8 cellular contexts compared by ENCODE assay signal in the genomic region with DNA sequence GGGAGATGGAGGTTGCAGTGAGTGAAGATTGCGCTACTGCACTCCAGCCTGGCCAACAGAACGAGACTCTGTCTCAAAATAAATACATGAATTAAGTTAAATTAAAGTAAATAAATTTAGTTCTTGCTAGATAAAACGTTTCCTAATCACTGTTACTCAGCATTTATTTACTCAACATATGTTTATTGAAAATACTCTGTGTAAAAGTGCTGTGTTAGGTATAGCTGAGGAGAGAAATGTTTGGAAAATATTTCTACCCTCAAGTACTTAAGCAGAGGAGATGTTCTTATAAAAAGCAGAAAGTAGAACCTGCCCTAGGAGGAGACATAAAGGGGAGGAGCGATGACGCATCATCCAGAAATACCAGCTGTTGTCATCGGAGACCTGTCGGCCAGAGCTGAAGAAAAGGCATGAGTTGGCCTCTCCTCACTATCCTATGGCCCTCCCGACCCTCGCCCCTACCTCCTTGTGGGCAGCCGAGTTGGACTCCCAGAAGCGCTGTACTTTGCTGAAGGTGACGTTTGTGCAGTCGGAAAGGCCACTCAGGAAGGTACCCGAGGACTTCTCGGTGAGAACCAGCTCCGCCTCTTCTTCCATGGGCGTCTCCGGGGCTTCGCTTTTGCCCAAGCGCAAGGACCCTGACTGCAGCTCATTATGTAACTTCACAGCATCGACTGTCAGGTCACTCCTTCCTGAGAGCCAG. TPM values are rescaled to one million over a fixed set of nuclear protein-coding genes. Genes with fewer than 3 reads are reported as not detected.
DNase-seq lines count a peak whose midpoint lies in the region; ATAC-seq, FAIRE-seq and TF ChIP-seq lines count a peak whose summit lies in the region.

No MANE protein-coding gene starts in this region.

- FAIRE-seq in kidney (lab: Jason Lieb, UNC) (no peak), D721Med (lab: Jason Lieb, UNC) (no peak)

- peaks cover 4 to 8% of the 10 kb centered on the region in 2 donors for H3K36me3 ChIP-seq in kidney (ENCODE audit: control insufficient read depth in 1 of 2, insufficient read depth in 2 of 2, low read length in 2 of 2)

- peak overlapping the region in 1 of 2 donors; percentile 80 for H3K9ac ChIP-seq in kidney (ENCODE audit: low read length in 2 of 2)

- intact Hi-C loops in kidney (cut with DNase I) = no loop called here

- no peaks in the 10 kb centered on the region for H3K9me3 Mint-ChIP-seq in brain

- peak overlapping the region in 4 of 5 experiments; percentile 24 to 96 (median 93) for H3K27ac Mint-ChIP-seq in brain

- peak overlapping the region in 1 of 2 donors; percentile 39 for H3K27ac ChIP-seq in kidney (ENCODE audit: low read depth in 2 of 2, low read length in 2 of 2)

- no peaks in the 10 kb centered on the region for H3K9me3 ChIP-seq in kidney (ENCODE audit: control insufficient read depth in 1 of 2, low read length in 2 of 2)

- peaks cover 6% of the 10 kb centered on the region for H3K27me3 Mint-ChIP-seq in brain

- H3K4me3 ChIP-seq in kidney (ENCODE audit: low read length in 2 of 2) = peak overlapping the region; percentile 71 to 81

- H3K36me3 Mint-ChIP-seq in brain = peaks cover 23% of the 10 kb centered on the region

- H3K4me1 Mint-ChIP-seq in brain = peaks cover 18% of the 10 kb centered on the region

- ATAC-seq in GM18868 (IDR thresholded peaks at IDR 0.05; ENCODE audit: unreplicated experiment) = no peak

- DNase-seq in DMS114 treated with DMSO at 0.1 percent for 48 hours (lab: John Stamatoyannopoulos, UW; ENCODE audit: unreplicated experiment) (peak; percentile 62), HK-2 (ENCODE audit: unreplicated experiment) (peak; percentile 58), SHP77 treated with DMSO at 0.1 percent for 48 hours (lab: John Stamatoyannopoulos, UW) (peak; percentile 46), kidney (no peak), D721Med (ENCODE audit: insufficient read length, low spot score) (no peak)
- DNase-seq in stimulated activated CD4-positive, alpha-beta T cell treated with anti-CD3 and anti-CD28 coated beads, Interleukin-4, amount 100 ng/mL, for 24 hours = peak; percentile 51

- peaks cover 6 to 7% of the 10 kb centered on the region in 2 donors for H3K4me1 ChIP-seq in kidney (ENCODE audit: control insufficient read depth in 1 of 2, insufficient read depth in 1 of 2, low read depth in 1 of 2, low read length in 2 of 2)

- H3K4me3 Mint-ChIP-seq in brain = peak overlapping the region; percentile 88 to 97 (median 93)

- TF ChIP-seq CTCF in brain (conservative IDR thresholded peaks at IDR 0.05) = no peak
- no peak for TF ChIP-seq CTCF in kidney (IDR thresholded peaks at IDR 0.05; ENCODE audit: borderline replicate concordance, extremely low read depth, insufficient read depth)
- TF ChIP-seq CTCF in D721Med (IDR thresholded peaks at IDR 0.05; ENCODE audit: insufficient read depth, missing control alignments) = no peak

RNA-seq across cellular contexts. Expression of a gene that starts 1.1 kb away (rescaled TPM):
- polyA plus RNA-seq in brain (ENCODE audit: insufficient read depth, low read depth, low replicate concordance) = 21.0 TPM
- 30.0 TPM for total RNA-seq in kidney
- 9.7 TPM for polyA plus RNA-seq in kidney (ENCODE audit: insufficient read depth, low read depth, low replicate concordance)

RNA-seq across cellular contexts. Expression of a gene that starts 26.0 kb away (rescaled TPM):
- polyA plus RNA-seq in brain (ENCODE audit: insufficient read depth, low read depth, low replicate concordance) = 278 TPM
- 161 TPM for total RNA-seq in kidney
- polyA plus RNA-seq in kidney (ENCODE audit: insufficient read depth, low read depth, low replicate concordance) = 328 TPM

RNA-seq across cellular contexts. Expression of a gene that starts 45.8 kb away (rescaled TPM):
- polyA plus RNA-seq in brain (ENCODE audit: insufficient read depth, low read depth, low replicate concordance) (27.5 TPM), kidney (ENCODE audit: insufficient read depth, low read depth, low replicate concordance) (40.9 TPM)
- 28.8 TPM for total RNA-seq in kidney

RNA-seq across cellular contexts. Expression of a gene that starts 46.0 kb away (rescaled TPM):
- polyA plus RNA-seq in brain (ENCODE audit: insufficient read depth, low read depth, low replicate concordance) (27.2 TPM), kidney (ENCODE audit: insufficient read depth, low read depth, low replicate concordance) (48.9 TPM)
- total RNA-seq in kidney = 35.9 TPM

Comparison
In these comparisons a context has a peak if more than half of its experiments do, and no peak if none do; other contexts are left out.
1. DNase-seq: peak in DMS114 treated with DMSO at 0.1 percent for 48 hours (single experiment), HK-2 (single experiment), SHP77 treated with DMSO at 0.1 percent for 48 hours (single experiment) and stimulated activated CD4-positive, alpha-beta T cell treated with anti-CD3 and anti-CD28 coated beads, Interleukin-4, amount 100 ng/mL, for 24 hours (single experiment); none in kidney (single experiment) and D721Med (single experiment).